Comparison of ENCODE assay signal across 17 cellular contexts in genomic region chr10:60735244-60735643, GRCh38. TPM values are rescaled to one million over a fixed set of nuclear protein-coding genes. Genes with fewer than 3 reads are reported as not detected.
A peak's percentile ranks its signal among the peaks of the same experiment; 100 is the strongest.
DNase-seq lines count a peak whose midpoint lies in the region; ATAC-seq lines count a peak whose summit lies in the region.
"Had no signal": no experiment of that assay in that cellular context is flagged by ENCODE, and none has a peak within 500 bp of the region (broad histone marks: within the 10 kb centered on the region; RNA-seq: fewer than 3 reads in every experiment).

No MANE protein-coding gene starts in this region.

- DNase-seq in DMS153 treated with DMSO at 0.1 percent for 48 hours (lab: John Stamatoyannopoulos, UW; ENCODE audit: unreplicated experiment) (peak; percentile 45), HT-29 (ENCODE audit: low spot score) (peak; percentile 51), NCI-H510A treated with DMSO at 0.1 percent for 48 hours (lab: John Stamatoyannopoulos, UW) (peak; percentile 9), left colon (peak; percentile 61 to 65), activated gamma-delta T cell (lab: John Stamatoyannopoulos, UW) (no peak)
- DNase-seq in activated naive CD4-positive, alpha-beta T cell (lab: John Stamatoyannopoulos, UW), result no peak
- DNase-seq: activated CD4-positive, alpha-beta T cell treated with anti-CD3 and anti-CD28 coated beads for 4 hours; CD4-positive, alpha-beta T cell; KG1; NCI-H2171; stimulated activated CD4-positive, alpha-beta T cell treated with anti-CD3 and anti-CD28 coated beads, Interleukin-2, amount 100 ng/mL, for 24 hours; stimulated activated naive CD8-positive, alpha-beta T cell treated with anti-CD3 and anti-CD28 coated beads, Interleukin-15, Interleukin-2, amounts not matched to agents 100 U/mL and 50 U/mL, for 24 hours; T-cell had no signal

- intact Hi-C loops in left colon (cut with DNase I, micrococcal nuclease), result no loop called here

- ATAC-seq in left colon (peak; percentile 53), GM18519 (IDR thresholded peaks at IDR 0.05; ENCODE audit: low FRiP score, unreplicated experiment) (no peak), HG03097 (IDR thresholded peaks at IDR 0.05; ENCODE audit: low FRiP score, unreplicated experiment) (no peak)
- ATAC-seq: activated naive CD4-positive, alpha-beta T cell treated with anti-CD3 and anti-CD28 coated beads, Interleukin-2, amount 50 U/mL, for 72 hours; gastroesophageal sphincter; stimulated activated naive CD8-positive, alpha-beta T cell treated with anti-CD3 and anti-CD28 coated beads, Interleukin-15, Interleukin-2, amounts not matched to agents 100 U/mL and 50 U/mL, for 24 hours; T-cell had no signal

RNA-seq across cellular contexts. Expression of gene CDK1, which starts 43.0 kb away (rescaled TPM):
- total RNA-seq in HT-29 (2014; rRNA removed; shearing (Covaris generic)), result 36.2 and 46.5 TPM in 2 replicates
- 10 to 100 TPM in 1 of 2 donors, 1 to 10 TPM in 1; 5.9 to 12.9 TPM for total RNA-seq in left colon

Comparison
In these comparisons a context has a peak if more than half of its experiments do, and no peak if none do; other contexts are left out.
1. DNase-seq: peak in DMS153 treated with DMSO at 0.1 percent for 48 hours (single experiment), HT-29 (single experiment), NCI-H510A treated with DMSO at 0.1 percent for 48 hours (single experiment) and left colon (2 of 2); none in activated naive CD4-positive, alpha-beta T cell (0 of 4) and activated gamma-delta T cell (single experiment).